In the genomic region with DNA sequence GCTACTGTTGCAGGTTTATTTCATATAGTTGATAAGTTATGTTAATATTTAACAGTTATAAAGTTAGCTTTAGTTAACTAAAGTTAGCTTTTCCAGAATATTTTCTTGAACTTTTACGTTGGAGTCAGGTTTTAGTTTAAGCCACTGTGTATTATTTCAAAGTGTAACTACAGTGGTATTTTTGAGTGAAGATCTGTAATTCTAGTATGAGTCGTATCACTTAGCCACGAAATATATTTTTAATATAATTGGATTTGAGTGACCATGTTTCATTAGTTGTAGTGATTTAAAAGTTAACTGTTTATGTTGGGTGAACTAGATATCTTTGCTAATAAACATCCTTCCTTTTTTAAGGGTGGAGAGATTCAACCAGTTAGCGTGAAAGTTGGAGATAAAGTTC, we compare ENCODE assay signal across 11 cellular contexts. TPM values are rescaled to one million over a fixed set of nuclear protein-coding genes. Genes with fewer than 3 reads are reported as not detected.
DNase-seq lines count a peak whose midpoint lies in the region; ATAC-seq and TF ChIP-seq lines count a peak whose summit lies in the region.
"Had no signal": no experiment of that assay in that cellular context is flagged by ENCODE, and none has a peak within 500 bp of the region (broad histone marks: within the 10 kb centered on the region; RNA-seq: fewer than 3 reads in every experiment).

No MANE protein-coding gene starts in this region.

- peak overlapping the region; percentile 72; the same call in 1 of the 2 replicates for H3K4me2 ChIP-seq in OCI-LY3 (ENCODE audit: low read length)

- ATAC-seq in omental fat pad (ENCODE audit: low FRiP score), result no peak
- ATAC-seq: heart right ventricle had no signal

- no peak overlapping the region for H3K9ac ChIP-seq in OCI-LY3 (ENCODE audit: low read length)

- H3K27ac ChIP-seq in OCI-LY3 (ENCODE audit: low read length), result no peak overlapping the region
- H3K27ac ChIP-seq in dorsolateral prefrontal cortex, result peak overlapping the region in 37 of 59 donors; percentile 3 to 100 (median 100)

- H2AFZ ChIP-seq in OCI-LY3 (ENCODE audit: low read depth, low read length), result no peak overlapping the region

- H3K4me3 ChIP-seq in OCI-LY3 (ENCODE audit: low read length) (no peak overlapping the region), dorsolateral prefrontal cortex (peak overlapping the region in 14 of 59 donors; percentile 4 to 100 (median 89))

- peaks cover 21% of the 10 kb centered on the region for H3K4me1 Mint-ChIP-seq in T-helper 2 cell treated with Interferon-gamma antibody and Interleukin-4, amounts not matched to agents 5 μg/mL and 100 μg/mL, for 36 hours (ENCODE audit: low read depth)
- H3K4me1 Mint-ChIP-seq in progenitor cell of endocrine pancreas (ENCODE audit: low read depth), result peaks cover 21% of the 10 kb centered on the region

- intact Hi-C loops in dorsolateral prefrontal cortex (cut with DNase I), result loop anchor here (5.0 kb wide), 3 partner anchors 50 to 575 kb away; a partner anchor contains a TSS

- H3K9me3 ChIP-seq in OCI-LY3 (ENCODE audit: insufficient read depth, low read length), result no peaks in the 10 kb centered on the region
- H3K9me3 ChIP-seq: heart right ventricle had no signal

- peaks cover 14% of the 10 kb centered on the region for H4K20me1 ChIP-seq in OCI-LY3 (ENCODE audit: insufficient read depth, low read length)

- H3K9me3 Mint-ChIP-seq in T-helper 2 cell treated with Interferon-gamma antibody and Interleukin-4, amounts not matched to agents 5 μg/mL and 100 μg/mL, for 36 hours, result no peaks in the 10 kb centered on the region
- no peaks in the 10 kb centered on the region for H3K9me3 Mint-ChIP-seq in progenitor cell of endocrine pancreas (ENCODE audit: low read depth)

- peaks cover 18% of the 10 kb centered on the region for H3K4me1 ChIP-seq in OCI-LY3 (ENCODE audit: low read length)

- no peaks in the 10 kb centered on the region for H3K27me3 ChIP-seq in OCI-LY3 (ENCODE audit: low read depth, low read length)
- H3K27me3 ChIP-seq in dorsolateral prefrontal cortex, result no peaks in the 10 kb centered on the region
- H3K27me3 ChIP-seq: heart right ventricle had no signal

- no peak for TF ChIP-seq CTCF in OCI-LY3 (IDR thresholded peaks at IDR 0.05; ENCODE audit: low read depth, low read length)
- no peak for TF ChIP-seq CTCF in dorsolateral prefrontal cortex (IDR thresholded peaks at IDR 0.05 in 54 of 56, conservative IDR thresholded peaks at IDR 0.05 in 2 of 56; ENCODE audit: low read depth in 1 of 56, partially characterized antibody in 56 of 56)
- no peak for TF ChIP-seq CTCF in progenitor cell of endocrine pancreas (IDR thresholded peaks at IDR 0.05; ENCODE audit: unreplicated experiment)
- no peak for TF ChIP-seq CTCF in omental fat pad (IDR thresholded peaks at IDR 0.05)

- peaks cover 56% of the 10 kb centered on the region for H3K36me3 Mint-ChIP-seq in T-helper 2 cell treated with Interferon-gamma antibody and Interleukin-4, amounts not matched to agents 5 μg/mL and 100 μg/mL, for 36 hours (ENCODE audit: low read depth)
- H3K36me3 Mint-ChIP-seq in progenitor cell of endocrine pancreas (ENCODE audit: insufficient read depth), result peaks cover 12% of the 10 kb centered on the region

- H3K36me3 ChIP-seq in OCI-LY3 (replicated peaks; ENCODE audit: low read depth, low read length), result peaks cover 40% of the 10 kb centered on the region

- no peaks in the 10 kb centered on the region for H3K27me3 Mint-ChIP-seq in T-helper 2 cell treated with Interferon-gamma antibody and Interleukin-4, amounts not matched to agents 5 μg/mL and 100 μg/mL, for 36 hours (ENCODE audit: low read depth)
- H3K27me3 Mint-ChIP-seq in progenitor cell of endocrine pancreas, result no peaks in the 10 kb centered on the region

- peak overlapping the region; percentile 12 for H3K27ac Mint-ChIP-seq in T-helper 2 cell treated with Interferon-gamma antibody and Interleukin-4, amounts not matched to agents 5 μg/mL and 100 μg/mL, for 36 hours
- no peak overlapping the region for H3K27ac Mint-ChIP-seq in progenitor cell of endocrine pancreas

- no peak for DNase-seq in T-helper 2 cell treated with Interferon-gamma antibody and Interleukin-4, amounts not matched to agents 5 μg/mL and 100 μg/mL, for 36 hours (ENCODE audit: low spot score)
- DNase-seq in T-helper 2 cell (no peak), dorsolateral prefrontal cortex (no peak), progenitor cell of endocrine pancreas (ENCODE audit: low spot score, unreplicated experiment) (no peak), omental fat pad (ENCODE audit: low spot score) (no peak), medulla oblongata (ENCODE audit: extremely low spot score) (no peak), AML-193 (lab: John Stamatoyannopoulos, UW) (no peak)
- DNase-seq: central memory CD4-positive, alpha-beta T cell; heart right ventricle; NCI-H1930 had no signal

- peak overlapping the region; percentile 98 for H3K4me3 Mint-ChIP-seq in T-helper 2 cell treated with Interferon-gamma antibody and Interleukin-4, amounts not matched to agents 5 μg/mL and 100 μg/mL, for 36 hours
- peak overlapping the region; percentile 97 for H3K4me3 Mint-ChIP-seq in progenitor cell of endocrine pancreas (ENCODE audit: low read depth)

- peaks cover 79% of the 10 kb centered on the region for H3K79me2 ChIP-seq in OCI-LY3 (ENCODE audit: low read length)

RNA-seq across cellular contexts. Expression of a gene that starts 2.5 kb away (rescaled TPM):
- total RNA-seq in dorsolateral prefrontal cortex (100 to 1,000 TPM in 26 of 120 experiments, 10 to 100 TPM in 94; 54.9 to 298 (median 81.8) TPM), progenitor cell of endocrine pancreas (180 and 185 TPM in 2 replicates), omental fat pad (100 to 1,000 TPM in 3 of 4 donors, 10 to 100 TPM in 1; 86.5 to 352 (median 177) TPM)

RNA-seq across cellular contexts. Expression of a gene that starts 3.0 kb away (rescaled TPM):
- total RNA-seq in dorsolateral prefrontal cortex, result 100 to 1,000 TPM; 104 to 555 (median 149) TPM
- 403 and 409 TPM in 2 replicates for total RNA-seq in progenitor cell of endocrine pancreas
- total RNA-seq in omental fat pad, result 100 to 1,000 TPM; 138 to 643 (median 306) TPM

RNA-seq across cellular contexts. Expression of a gene that starts 13.2 kb away (rescaled TPM):
- total RNA-seq in dorsolateral prefrontal cortex, result 10 to 100 TPM; 12.8 to 47.5 (median 26.2) TPM
- 29.8 and 41.4 TPM in 2 replicates for total RNA-seq in progenitor cell of endocrine pancreas
- total RNA-seq in omental fat pad, result 10 to 100 TPM; 20.3 to 27.3 (median 23.6) TPM

RNA-seq across cellular contexts. Expression of a gene that starts 49.3 kb away (rescaled TPM):
- total RNA-seq in dorsolateral prefrontal cortex (10 to 100 TPM; 13.4 to 37.1 (median 27.3) TPM), progenitor cell of endocrine pancreas (11.0 and 11.8 TPM in 2 replicates), omental fat pad (10 to 100 TPM; 27.0 to 47.7 (median 37.0) TPM)
